Comparison of ENCODE assay signal across 18 cellular contexts in the genomic region with DNA sequence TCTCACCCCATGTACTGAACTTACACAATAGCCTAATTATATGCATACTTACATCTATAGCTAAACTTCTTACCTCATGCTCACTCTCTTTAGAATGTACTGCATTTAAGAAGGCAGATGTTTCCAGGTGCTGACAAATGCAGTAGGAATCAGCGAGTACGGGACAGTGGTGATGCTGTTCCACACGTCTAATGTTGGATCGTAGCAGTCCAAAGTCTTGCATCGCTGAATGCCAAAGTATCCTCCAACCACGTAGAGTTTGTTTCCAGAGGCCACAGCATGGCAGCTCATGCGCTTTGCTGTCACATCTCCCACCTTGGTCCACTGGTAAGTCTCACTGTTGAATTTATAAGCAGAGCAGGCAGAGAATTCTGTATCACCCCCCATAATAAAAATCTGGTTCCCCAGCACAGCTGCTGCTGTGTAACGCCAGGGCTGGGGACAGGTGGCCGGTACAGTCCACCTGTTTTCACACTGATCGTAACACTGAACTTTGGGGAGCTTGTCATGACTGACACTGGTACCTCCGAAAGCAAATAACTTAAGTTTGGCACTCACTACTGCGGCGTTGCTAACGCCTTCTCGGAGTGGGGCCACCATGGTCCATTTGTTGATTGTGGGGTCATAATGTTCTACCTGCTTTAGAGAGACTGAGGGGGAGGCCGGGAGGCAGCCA. TPM values are rescaled to one million over a fixed set of nuclear protein-coding genes. Genes with fewer than 3 reads are reported as not detected.
DNase-seq lines count a peak whose midpoint lies in the region; ATAC-seq and TF ChIP-seq lines count a peak whose summit lies in the region.
"Had no signal": no experiment of that assay in that cellular context is flagged by ENCODE, and none has a peak within 500 bp of the region (broad histone marks: within the 10 kb centered on the region; RNA-seq: fewer than 3 reads in every experiment).

No MANE protein-coding gene starts in this region.

- H3K4me3 ChIP-seq in IMR-90 (ENCODE audit: insufficient read depth, low read depth, low read length) = no peak overlapping the region
- no peak overlapping the region for H3K4me3 ChIP-seq in hepatocyte
- H3K4me3 ChIP-seq in lower lobe of right lung = no peak overlapping the region
- no peak overlapping the region for H3K4me3 ChIP-seq in upper lobe of left lung
- H3K4me3 ChIP-seq: HAP-1, SJSA1 had no signal

- peaks cover 33% of the 10 kb centered on the region for H3K4me1 ChIP-seq in IMR-90 (ENCODE audit: control insufficient read depth, insufficient read depth, low read length)
- H3K4me1 ChIP-seq in hepatocyte (ENCODE audit: insufficient read depth) = peaks cover 50% of the 10 kb centered on the region
- peaks cover 85% of the 10 kb centered on the region for H3K4me1 ChIP-seq in lower lobe of right lung
- H3K4me1 ChIP-seq in upper lobe of left lung = peaks cover 38 to 72% (median 56%) of the 10 kb centered on the region in 4 donors

- TF ChIP-seq CTCF in IMR-90 (conservative IDR thresholded peaks at IDR 0.05; ENCODE audit: low read depth, low read length) = no peak
- no peak for TF ChIP-seq CTCF in hepatocyte (IDR thresholded peaks at IDR 0.05; ENCODE audit: poor library complexity)
- TF ChIP-seq CTCF in type B pancreatic cell (conservative IDR thresholded peaks at IDR 0.05) = no peak
- TF ChIP-seq CTCF in progenitor cell of endocrine pancreas (IDR thresholded peaks at IDR 0.05; ENCODE audit: unreplicated experiment) = no peak
- TF ChIP-seq CTCF in lower lobe of right lung (IDR thresholded peaks at IDR 0.05) = no peak
- TF ChIP-seq CTCF in upper lobe of left lung (IDR thresholded peaks at IDR 0.05) = no peak

- H3K4me3 Mint-ChIP-seq in type B pancreatic cell = peak overlapping the region; percentile 51
- H3K4me3 Mint-ChIP-seq in progenitor cell of endocrine pancreas (ENCODE audit: low read depth) = no peak overlapping the region
- H3K4me3 Mint-ChIP-seq: CD4-positive, CD25-positive, alpha-beta regulatory T cell had no signal

- peak overlapping the region; percentile 15; the same call in 1 of the 2 replicates for H3K14ac ChIP-seq in IMR-90 (replicated peaks; ENCODE audit: low read depth, low read length)

- no peaks in the 10 kb centered on the region for H3K9me2 ChIP-seq in hepatocyte (replicated peaks; ENCODE audit: insufficient read depth)

- H3K9me3 Mint-ChIP-seq in type B pancreatic cell (peaks cover 4% of the 10 kb centered on the region), progenitor cell of endocrine pancreas (ENCODE audit: low read depth) (no peaks in the 10 kb centered on the region)
- H3K9me3 Mint-ChIP-seq: CD4-positive, CD25-positive, alpha-beta regulatory T cell had no signal

- ATAC-seq in IMR-90 (ENCODE audit: low read depth) (no peak), lower lobe of right lung (no peak), upper lobe of left lung (ENCODE audit: low FRiP score in 2 of 2) (no peak)

- no peak for TF ChIP-seq RAD21 in IMR-90 (IDR thresholded peaks at IDR 0.05; ENCODE audit: low read length)

- H3K4me2 ChIP-seq in IMR-90 (ENCODE audit: low read depth, low read length) (no peak overlapping the region), hepatocyte (peak overlapping the region; percentile 97)

- intact Hi-C loops in IMR-90 (cut with micrococcal nuclease) (loop anchor here (10.0 kb wide), 1 partner anchor 140 kb away; no protein-coding TSS in a partner anchor), lower lobe of right lung (cut with DNase I) (no loop called here)

- no peak overlapping the region for H2AK9ac ChIP-seq in IMR-90 (replicated peaks; ENCODE audit: low read depth, low read length, poor library complexity)

- H4K8ac ChIP-seq in IMR-90 (ENCODE audit: low read depth in 2 of 2, low read length in 2 of 2) = no peak overlapping the region; a peak in 1 of 4 replicates

- H3K9ac ChIP-seq in IMR-90 (ENCODE audit: low read depth, low read length) = no peak overlapping the region

- no peak for TF ChIP-seq EP300 in upper lobe of left lung (IDR thresholded peaks at IDR 0.05)

- H4K5ac ChIP-seq in IMR-90 (ENCODE audit: low read depth, low read length) = no peak overlapping the region

- BruUV-seq in IMR-90 (replicated peaks; lab: Mats Ljungman, UMichigan) = no TSS peak

- no peak overlapping the region for H4K91ac ChIP-seq in IMR-90 (ENCODE audit: insufficient read depth, low read depth, low read length)

- no peak overlapping the region for H2BK20ac ChIP-seq in IMR-90 (ENCODE audit: low read depth, low read length)

- H3K4me1 Mint-ChIP-seq in type B pancreatic cell (ENCODE audit: unreplicated experiment) (peaks cover 69% of the 10 kb centered on the region), progenitor cell of endocrine pancreas (ENCODE audit: low read depth) (peaks cover 55% of the 10 kb centered on the region)

- H3K36me3 ChIP-seq in IMR-90 (ENCODE audit: control insufficient read depth, insufficient read depth, low read length) (peaks cover 13% of the 10 kb centered on the region), hepatocyte (replicated peaks; ENCODE audit: insufficient read depth, low read depth) (no peaks in the 10 kb centered on the region), lower lobe of right lung (peaks cover 48% of the 10 kb centered on the region), upper lobe of left lung (peaks cover 0 to 16% (median 11%) of the 10 kb centered on the region in 4 donors)
- H3K36me3 ChIP-seq: HAP-1 had no signal

- H4K20me1 ChIP-seq in IMR-90 (ENCODE audit: insufficient read depth, low read length) (peaks cover 56% of the 10 kb centered on the region), hepatocyte (ENCODE audit: insufficient read depth, poor library complexity, severe bottlenecking) (peaks cover 61% of the 10 kb centered on the region)

- H3K18ac ChIP-seq in IMR-90 (ENCODE audit: low read depth, low read length) = no peak overlapping the region

- TF ChIP-seq POLR2A in IMR-90 (IDR thresholded peaks at IDR 0.05; ENCODE audit: low read depth, low read length) (no peak), upper lobe of left lung (IDR thresholded peaks at IDR 0.05) (no peak)

- peaks cover 31% of the 10 kb centered on the region for H3K9me1 ChIP-seq in IMR-90 (ENCODE audit: insufficient read depth, low read length)

- 0 out of 2 replicates have a peak overlapping the region, but pooled peaks have one; percentile 61 for H3K23ac ChIP-seq in IMR-90 (ENCODE audit: low read depth, low read length)

- dilution Hi-C loops in IMR-90 (cut with HindIII; ENCODE audit: low sequenced_read_pairs, unreplicated experiment) = no loop called here

- H3K27ac ChIP-seq in IMR-90 (ENCODE audit: insufficient read depth, low read length) = no peak overlapping the region
- no peak overlapping the region for H3K27ac ChIP-seq in hepatocyte
- no peak overlapping the region for H3K27ac ChIP-seq in lower lobe of right lung
- H3K27ac ChIP-seq in upper lobe of left lung = no peak overlapping the region
- H3K27ac ChIP-seq: SJSA1 had no signal

- H3K27me3 ChIP-seq in IMR-90 (ENCODE audit: control insufficient read depth, insufficient read depth, low read length) = no peaks in the 10 kb centered on the region
- no peaks in the 10 kb centered on the region for H3K27me3 ChIP-seq in hepatocyte
- H3K27me3 ChIP-seq in lower lobe of right lung (ENCODE audit: low read depth) = no peaks in the 10 kb centered on the region
- H3K27me3 ChIP-seq in upper lobe of left lung = no peaks in the 10 kb centered on the region
- H3K27me3 ChIP-seq: SJSA1 had no signal

- H3K27me3 Mint-ChIP-seq in type B pancreatic cell (no peaks in the 10 kb centered on the region), progenitor cell of endocrine pancreas (no peaks in the 10 kb centered on the region)

- H2AK5ac ChIP-seq in IMR-90 (ENCODE audit: low read depth, low read length) = peak overlapping the region; percentile 57; the same call in 1 of the 2 replicates

- 92% methylated on average over 10 of the region's 16 CpGs; no CpG with 5 or more reads in 1 of the 2 experiments for WGBS in IMR-90 (ENCODE audit: extremely low coverage in 2 of 2, insufficient read length in 1 of 2), 2 experiments
- 86% methylated on average over 16 of the region's 16 CpGs for WGBS in hepatocyte (ENCODE audit: low lambda C conversion rate, missing lambda C conversion rate)
- WGBS in upper lobe of left lung, 2 donors = 89 to 94% methylated on average over 12 to 16 of the region's 16 CpGs

- H3K36me3 Mint-ChIP-seq in type B pancreatic cell = peaks cover 52% of the 10 kb centered on the region
- H3K36me3 Mint-ChIP-seq in progenitor cell of endocrine pancreas (ENCODE audit: insufficient read depth) = peaks cover 37% of the 10 kb centered on the region
- H3K36me3 Mint-ChIP-seq: CD4-positive, CD25-positive, alpha-beta regulatory T cell had no signal

- H3K79me1 ChIP-seq in IMR-90 (ENCODE audit: low read depth in 1 of 2, low read length in 2 of 2) = peaks cover 21 to 88% of the 10 kb centered on the region in 2 experiments

- H3K9me3 ChIP-seq in IMR-90 (ENCODE audit: control insufficient read depth, insufficient read depth, low read length) (no peaks in the 10 kb centered on the region), hepatocyte (ENCODE audit: low read depth) (no peaks in the 10 kb centered on the region), lower lobe of right lung (no peaks in the 10 kb centered on the region), upper lobe of left lung (no peaks in the 10 kb centered on the region)
- H3K9me3 ChIP-seq: SJSA1 had no signal

- H2BK5ac ChIP-seq in IMR-90 (ENCODE audit: low read depth, low read length, poor library complexity, severe bottlenecking) = no peak overlapping the region

- no peak overlapping the region for H2BK120ac ChIP-seq in IMR-90 (ENCODE audit: low read depth, low read length)

- peaks cover 88% of the 10 kb centered on the region for H3K79me2 ChIP-seq in hepatocyte

- H2BK15ac ChIP-seq in IMR-90 (ENCODE audit: low read depth, low read length) = no peak overlapping the region

- POLR2A ChIA-PET in IMR-90 (lab: Charles Lee; ENCODE audit: unreplicated experiment) = no interaction called here

- CTCF ChIA-PET in IMR-90 (lab: Yijun Ruan, JAX) = no interaction called here

- H3K4ac ChIP-seq in IMR-90 (ENCODE audit: low read depth, low read length) = peak overlapping the region; percentile 29; the same call in 1 of the 2 replicates

- H3K27ac Mint-ChIP-seq in type B pancreatic cell (peak overlapping the region; percentile 33), progenitor cell of endocrine pancreas (no peak overlapping the region)
- H3K27ac Mint-ChIP-seq: CD4-positive, CD25-positive, alpha-beta regulatory T cell had no signal

- H2AFZ ChIP-seq in IMR-90 (replicated peaks; ENCODE audit: low read length, poor library complexity) (no peak overlapping the region), hepatocyte (no peak overlapping the region)

- DNase-seq in IMR-90 = no peak
- DNase-seq in astrocyte of the hippocampus (ENCODE audit: low read depth, low spot score) = peak; percentile 26
- no peak for DNase-seq in hepatocyte (ENCODE audit: low spot score)
- no peak for DNase-seq in type B pancreatic cell (ENCODE audit: extremely low spot score, unreplicated experiment)
- DNase-seq in progenitor cell of endocrine pancreas (ENCODE audit: low spot score, unreplicated experiment) = no peak
- DNase-seq in lower lobe of right lung = no peak
- DNase-seq in upper lobe of left lung = no peak
- DNase-seq: Calu3; CD4-positive, CD25-positive, alpha-beta regulatory T cell; DMS53; MV-4-11; NCI-H1436; NCI-H2029; NCI-H2171; NCI-H446; NCI-H69 had no signal

- in situ Hi-C loops in IMR-90 (cut with MboI; ENCODE audit: low sequenced_read_pairs) = no loop called here

- H3K56ac ChIP-seq in IMR-90 (ENCODE audit: extremely low read depth, insufficient read depth, low read length) = no peak overlapping the region

RNA-seq across cellular contexts. Expression of a gene that starts 5.8 kb away (rescaled TPM):
- total RNA-seq in IMR-90 (2012; rRNA removed) (55.8 and 70.8 TPM in 2 replicates), hepatocyte (150 and 151 TPM in 2 replicates), type B pancreatic cell (ENCODE audit: low replicate concordance) (83.2 and 96.8 TPM in 2 replicates), progenitor cell of endocrine pancreas (71.7 and 78.7 TPM in 2 replicates), lower lobe of right lung (18.8 TPM), upper lobe of left lung (10 to 100 TPM in 5 of 6 donors, 1 to 10 TPM in 1; 9.5 to 34.1 (median 18.0) TPM)
- polyA plus RNA-seq in IMR-90 (2012; rRNA removed) (24.9 and 25.6 TPM in 2 replicates), hepatocyte (35.9 and 58.8 TPM in 2 replicates)
- 6.4 and 35.1 TPM in 2 replicates for polyA plus RNA-seq in IMR-90 (2012; cell fraction: cytosol; rRNA removed)
- 57.2 and 111 TPM in 2 replicates for polyA plus RNA-seq in IMR-90 (2012; cell fraction: nucleus; rRNA removed; ENCODE audit: low replicate concordance)

RNA-seq across cellular contexts. Expression of a gene that starts 50.3 kb away (rescaled TPM):
- total RNA-seq in IMR-90 (2012; rRNA removed) (76.7 and 132 TPM in 2 replicates), hepatocyte (216 and 224 TPM in 2 replicates), type B pancreatic cell (ENCODE audit: low replicate concordance) (76.6 and 114 TPM in 2 replicates), progenitor cell of endocrine pancreas (59.9 and 61.4 TPM in 2 replicates), lower lobe of right lung (355 TPM), upper lobe of left lung (100 to 1,000 TPM; 128 to 293 (median 184) TPM)
- polyA plus RNA-seq in IMR-90 (2012; rRNA removed) (102 and 126 TPM in 2 replicates), hepatocyte (191 and 226 TPM in 2 replicates)
- 69.7 and 87.7 TPM in 2 replicates for polyA plus RNA-seq in IMR-90 (2012; cell fraction: cytosol; rRNA removed)
- 44.4 and 51.1 TPM in 2 replicates for polyA plus RNA-seq in IMR-90 (2012; cell fraction: nucleus; rRNA removed; ENCODE audit: low replicate concordance)
